12 cellular contexts compared by ENCODE assay signal in the genomic region with DNA sequence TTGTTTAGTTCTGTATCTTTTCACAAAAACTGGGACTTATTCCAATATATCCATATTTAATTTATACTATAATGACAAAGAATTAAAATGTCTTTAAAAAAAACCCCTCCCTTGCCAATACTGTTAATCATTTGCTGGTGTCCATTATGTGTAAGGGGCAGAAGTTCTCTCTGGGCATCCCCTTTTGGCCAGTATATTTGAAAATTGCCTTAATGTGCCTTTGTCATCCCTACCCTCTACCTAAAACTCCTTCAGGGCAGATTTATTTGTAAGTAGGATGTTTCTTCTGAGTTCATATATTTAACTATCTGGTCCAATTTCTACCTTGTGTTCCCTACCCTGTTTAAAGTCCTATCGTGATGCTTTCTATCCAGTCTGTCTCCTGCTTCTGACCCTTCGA.
A peak's percentile ranks its signal among the peaks of the same experiment; 100 is the strongest.
DNase-seq lines count a peak whose midpoint lies in the region; ATAC-seq and TF ChIP-seq lines count a peak whose summit lies in the region.
"Had no signal": no experiment of that assay in that cellular context is flagged by ENCODE, and none has a peak within 500 bp of the region (broad histone marks: within the 10 kb centered on the region; RNA-seq: fewer than 3 reads in every experiment).

No MANE protein-coding gene starts in this region.

- no peaks in the 10 kb centered on the region for H3K27me3 ChIP-seq in brain microvascular endothelial cell (replicated peaks)

- peak; percentile 42 for ATAC-seq in GM21423 (IDR thresholded peaks at IDR 0.05; ENCODE audit: unreplicated experiment)
- peak; percentile 40 for ATAC-seq in HG03064 (IDR thresholded peaks at IDR 0.05; ENCODE audit: low read depth, unreplicated experiment)
- ATAC-seq: stimulated activated naive CD8-positive, alpha-beta T cell treated with anti-CD3 and anti-CD28 coated beads, Interleukin-15, Interleukin-2, amounts not matched to agents 100 U/mL and 50 U/mL, for 24 hours had no signal

- in situ Hi-C loops in brain microvascular endothelial cell (cut with HindIII; ENCODE audit: low pct_ligation_motif_present, low sequenced_read_pairs), result no loop called here

- peak overlapping the region; percentile 71 for H3K27ac ChIP-seq in brain microvascular endothelial cell

- DNase-seq in brain microvascular endothelial cell (no peak), cerebellar nuclear complex (lab: John Stamatoyannopoulos, UW) (no peak), NCI-H1436 (lab: John Stamatoyannopoulos, UW) (no peak), NCI-H524 (lab: John Stamatoyannopoulos, UW) (no peak)
- no peak for DNase-seq in stimulated activated CD8-positive, alpha-beta memory T cell treated with anti-CD3 and anti-CD28 coated beads, Interleukin-4, amount 100 ng/mL, for 48 hours
- DNase-seq: activated CD4-positive, alpha-beta T cell treated with anti-CD3 and anti-CD28 coated beads, Interleukin-2, amount 50 U/mL, for 4 hours; SIG-M5; stimulated activated CD4-positive, alpha-beta T cell treated with anti-CD3 and anti-CD28 coated beads, Interleukin-12 subunit alpha, Interleukin-12 subunit beta, amount 100 ng/mL, for 4 hours; stimulated activated naive CD8-positive, alpha-beta T cell treated with anti-CD3 and anti-CD28 coated beads, Interleukin-15, Interleukin-2, amounts not matched to agents 100 U/mL and 50 U/mL, for 24 hours had no signal

- no peaks in the 10 kb centered on the region for H3K36me3 ChIP-seq in brain microvascular endothelial cell (replicated peaks)

- TF ChIP-seq CTCF in brain microvascular endothelial cell (IDR thresholded peaks at IDR 0.05; ENCODE audit: low read depth, low read length, missing control alignments), result no peak

- H3K4me3 ChIP-seq in GM08714 (ENCODE audit: low read length) (peak overlapping the region; percentile 13; the same call in 1 of the 2 replicates), brain microvascular endothelial cell (ENCODE audit: low read depth, low read length) (no peak overlapping the region)
